In genomic region chr13:49855930-49856329, GRCh38 we compare ENCODE assay signal across 19 cellular contexts.
DNase-seq lines count a peak whose midpoint lies in the region; ATAC-seq and TF ChIP-seq lines count a peak whose summit lies in the region.
"Had no signal": no experiment of that assay in that cellular context is flagged by ENCODE, and none has a peak within 500 bp of the region (broad histone marks: within the 10 kb centered on the region; RNA-seq: fewer than 3 reads in every experiment).

No MANE protein-coding gene starts in this region.

- intact Hi-C loops in MCF 10A (cut with micrococcal nuclease): no loop called here
- intact Hi-C loops in mammary epithelial cell (cut with micrococcal nuclease): no loop called here
- intact Hi-C loops in IMR-90 (cut with micrococcal nuclease): loop anchor here (5.0 to 10.0 kb wide), 3 partner anchors 226 to 1059 kb away; no protein-coding TSS in a partner anchor

- H3K14ac ChIP-seq in IMR-90 (replicated peaks; ENCODE audit: low read depth, low read length): peak overlapping the region; percentile 44; the same call in 1 of the 2 replicates

- H3K36me3 Mint-ChIP-seq in MCF 10A (ENCODE audit: insufficient read depth, unreplicated experiment) (no peaks in the 10 kb centered on the region), T-helper 17 cell (ENCODE audit: low read depth) (peaks cover 3% of the 10 kb centered on the region)

- peaks cover 22% of the 10 kb centered on the region for H3K4me1 ChIP-seq in mammary epithelial cell (ENCODE audit: insufficient read depth, low read length)
- H3K4me1 ChIP-seq in IMR-90 (ENCODE audit: control insufficient read depth, insufficient read depth, low read length): peaks cover 6% of the 10 kb centered on the region
- H3K4me1 ChIP-seq in RWPE2 (ENCODE audit: insufficient read depth, poor library complexity, severe bottlenecking): peaks cover 30% of the 10 kb centered on the region

- H3K9ac ChIP-seq in mammary epithelial cell (ENCODE audit: insufficient read depth, low read length) (no peak overlapping the region), IMR-90 (ENCODE audit: low read depth, low read length) (no peak overlapping the region)

- H2BK120ac ChIP-seq in IMR-90 (ENCODE audit: low read depth, low read length): peak overlapping the region; percentile 80

- ATAC-seq in IMR-90 (ENCODE audit: low read depth) (no peak), RWPE2 (ENCODE audit: low read depth) (no peak), T-helper 17 cell (no peak)

- H2AK5ac ChIP-seq in IMR-90 (ENCODE audit: low read depth, low read length): peak overlapping the region; percentile 51

- 84% methylated on average over 4 of the region's 4 CpGs for WGBS in mammary epithelial cell (ENCODE audit: low coverage, missing lambda C conversion rate)
- 100% methylated on average over 1 of the region's 4 CpGs; no CpG with 5 or more reads in 1 of the 2 experiments for WGBS in IMR-90 (ENCODE audit: extremely low coverage in 2 of 2, insufficient read length in 1 of 2), 2 experiments

- H4K5ac ChIP-seq in IMR-90 (ENCODE audit: low read depth, low read length): peak overlapping the region; percentile 36; the same call in 1 of the 2 replicates

- H3K27ac ChIP-seq in mammary epithelial cell (ENCODE audit: insufficient read depth, low read depth, low read length): no peak overlapping the region
- H3K27ac ChIP-seq in IMR-90 (ENCODE audit: insufficient read depth, low read length): peak overlapping the region; percentile 27; the same call in 1 of the 2 replicates
- H3K27ac ChIP-seq in RWPE2 (ENCODE audit: poor library complexity, severe bottlenecking): peak overlapping the region; percentile 99

- no peaks in the 10 kb centered on the region for H3K27me3 Mint-ChIP-seq in MCF 10A (ENCODE audit: insufficient read depth, unreplicated experiment)
- peaks cover 12% of the 10 kb centered on the region for H3K27me3 Mint-ChIP-seq in T-helper 17 cell
- H3K27me3 Mint-ChIP-seq: B cell, IgD-negative memory B cell had no signal

- BruUV-seq in MCF 10A (replicated peaks; lab: Mats Ljungman, UMichigan) (no TSS peak), mammary epithelial cell (replicated peaks; lab: Mats Ljungman, UMichigan) (no TSS peak), IMR-90 (replicated peaks; lab: Mats Ljungman, UMichigan) (no TSS peak)

- H4K91ac ChIP-seq in IMR-90 (ENCODE audit: insufficient read depth, low read depth, low read length): peak overlapping the region; percentile 27; the same call in 1 of the 2 replicates

- H4K20me1 ChIP-seq in mammary epithelial cell (ENCODE audit: insufficient read depth, low read length) (no peaks in the 10 kb centered on the region), IMR-90 (ENCODE audit: insufficient read depth, low read length) (no peaks in the 10 kb centered on the region)

- peak overlapping the region; percentile 27; the same call in 1 of the 2 replicates for H2BK20ac ChIP-seq in IMR-90 (ENCODE audit: low read depth, low read length)

- no peak overlapping the region for H3K23ac ChIP-seq in IMR-90 (ENCODE audit: low read depth, low read length)

- TF ChIP-seq CTCF in MCF 10A (IDR thresholded peaks at IDR 0.05; ENCODE audit: unreplicated experiment) (no peak), mammary epithelial cell (conservative IDR thresholded peaks at IDR 0.05 in 1 of 2, IDR thresholded peaks at IDR 0.05 in 1 of 2; ENCODE audit: extremely low read depth in 1 of 2, insufficient read depth in 1 of 2, low read depth in 1 of 2, low read length in 2 of 2) (no peak), IMR-90 (conservative IDR thresholded peaks at IDR 0.05; ENCODE audit: low read depth, low read length) (no peak), RWPE2 (IDR thresholded peaks at IDR 0.05; ENCODE audit: poor library complexity, severe bottlenecking) (no peak)

- TF ChIP-seq POLR2A in IMR-90 (IDR thresholded peaks at IDR 0.05; ENCODE audit: low read depth, low read length): no peak

- H3K9me3 ChIP-seq in mammary epithelial cell (replicated peaks; ENCODE audit: insufficient read depth, low read length): peaks cover 2% of the 10 kb centered on the region
- peaks cover 6% of the 10 kb centered on the region for H3K9me3 ChIP-seq in IMR-90 (ENCODE audit: control insufficient read depth, insufficient read depth, low read length)
- H3K9me3 ChIP-seq in RWPE2 (ENCODE audit: severe bottlenecking): peaks cover 2% of the 10 kb centered on the region
- H3K9me3 ChIP-seq in T-helper 17 cell (ENCODE audit: control insufficient read depth, low read length, poor library complexity, severe bottlenecking): no peaks in the 10 kb centered on the region

- H3K4ac ChIP-seq in IMR-90 (ENCODE audit: low read depth, low read length): 0 out of 2 replicates have a peak overlapping the region, but pooled peaks have one; percentile 59

- peak overlapping the region; percentile 39 for H2BK15ac ChIP-seq in IMR-90 (ENCODE audit: low read depth, low read length)

- no peaks in the 10 kb centered on the region; the same call in 1 of the 2 replicates for H3K9me1 ChIP-seq in IMR-90 (ENCODE audit: insufficient read depth, low read length)

- no peak overlapping the region for H3K4me2 ChIP-seq in mammary epithelial cell (ENCODE audit: insufficient read depth, low read depth, low read length)
- H3K4me2 ChIP-seq in IMR-90 (ENCODE audit: low read depth, low read length): no peak overlapping the region

- H3K56ac ChIP-seq in IMR-90 (ENCODE audit: extremely low read depth, insufficient read depth, low read length): no peak overlapping the region

- H3K4me1 Mint-ChIP-seq in MCF 10A (ENCODE audit: insufficient read depth, unreplicated experiment) (peaks cover 28% of the 10 kb centered on the region), T-helper 17 cell (no peaks in the 10 kb centered on the region)
- H3K4me1 Mint-ChIP-seq: B cell; CD4-positive, CD25-positive, alpha-beta regulatory T cell; CD8-positive, alpha-beta memory T cell; H9 had no signal

- in situ Hi-C loops in mammary epithelial cell (cut with MboI; ENCODE audit: low sequenced_read_pairs in 2 of 2): no loop called here
- in situ Hi-C loops in IMR-90 (cut with MboI; ENCODE audit: low sequenced_read_pairs): no loop called here

- H3K79me1 ChIP-seq in IMR-90 (ENCODE audit: low read depth in 1 of 2, low read length in 2 of 2): no peaks in the 10 kb centered on the region

- POLR2A ChIA-PET in MCF 10A (lab: Yijun Ruan, JAX) (interaction anchor here (0.7 to 1.4 kb wide), 2 partner anchors 74 to 80 kb away, joined by 3 to 5 read pairs; partner anchors contain the start of gene SPRYD7), IMR-90 (lab: Charles Lee; ENCODE audit: unreplicated experiment) (no interaction called here)

- peak overlapping the region in 1 of 2 experiments; percentile 21; a peak in 1 of 4 replicates for H4K8ac ChIP-seq in IMR-90 (ENCODE audit: low read depth in 2 of 2, low read length in 2 of 2)

- peak overlapping the region; percentile 62; the same call in 1 of the 2 replicates for H3K18ac ChIP-seq in IMR-90 (ENCODE audit: low read depth, low read length)

- H2AK9ac ChIP-seq in IMR-90 (replicated peaks; ENCODE audit: low read depth, low read length, poor library complexity): no peak overlapping the region

- no peak overlapping the region for H3K4me3 ChIP-seq in mammary epithelial cell (replicated peaks in 1 of 3; ENCODE audit: insufficient read depth in 1 of 3, low read depth in 2 of 3, low read length in 3 of 3)
- no peak overlapping the region for H3K4me3 ChIP-seq in IMR-90 (ENCODE audit: insufficient read depth, low read depth, low read length)
- no peak overlapping the region for H3K4me3 ChIP-seq in RWPE2 (ENCODE audit: severe bottlenecking)

- H3K27ac Mint-ChIP-seq in MCF 10A (ENCODE audit: low read depth, unreplicated experiment) (peak overlapping the region; percentile 91), T-helper 17 cell (no peak overlapping the region)
- H3K27ac Mint-ChIP-seq: B cell; CD4-positive, CD25-positive, alpha-beta regulatory T cell; CD8-positive, alpha-beta memory T cell; H9 had no signal

- H2BK5ac ChIP-seq in IMR-90 (ENCODE audit: low read depth, low read length, poor library complexity, severe bottlenecking): peak overlapping the region; percentile 24

- H3K4me3 Mint-ChIP-seq in MCF 10A (ENCODE audit: unreplicated experiment): no peak overlapping the region
- no peak overlapping the region for H3K4me3 Mint-ChIP-seq in T-helper 17 cell
- H3K4me3 Mint-ChIP-seq: B cell; CD8-positive, alpha-beta memory T cell; H9; IgD-negative memory B cell had no signal

- H3K36me3 ChIP-seq in mammary epithelial cell (ENCODE audit: insufficient read depth, low read length) (no peaks in the 10 kb centered on the region), IMR-90 (ENCODE audit: control insufficient read depth, insufficient read depth, low read length) (no peaks in the 10 kb centered on the region), RWPE2 (ENCODE audit: low read depth) (no peaks in the 10 kb centered on the region)

- H2AFZ ChIP-seq in mammary epithelial cell (ENCODE audit: low read depth, low read length) (no peak overlapping the region), IMR-90 (replicated peaks; ENCODE audit: low read length, poor library complexity) (no peak overlapping the region)

- dilution Hi-C loops in mammary epithelial cell (cut with HindIII; ENCODE audit: low sequenced_read_pairs) (loop anchor here (5.0 kb wide), 1 partner anchor 44 kb away; no protein-coding TSS in a partner anchor), IMR-90 (cut with HindIII; ENCODE audit: low sequenced_read_pairs, unreplicated experiment) (no loop called here)

- H3K79me2 ChIP-seq in mammary epithelial cell (ENCODE audit: insufficient read depth, low read length): no peaks in the 10 kb centered on the region

- CTCF ChIA-PET in MCF 10A (lab: Yijun Ruan, JAX) (no interaction called here), mammary epithelial cell (lab: Charles Lee; ENCODE audit: low non-redundant PET) (no interaction called here), IMR-90 (lab: Yijun Ruan, JAX) (no interaction called here)

- peaks cover 14% of the 10 kb centered on the region for H3K9me3 Mint-ChIP-seq in MCF 10A (ENCODE audit: unreplicated experiment)

- DNase-seq in MCF 10A (ENCODE audit: unreplicated experiment) (no peak), mammary epithelial cell (no peak), IMR-90 (no peak), RWPE2 (ENCODE audit: low spot score) (no peak), T-helper 17 cell (no peak), SW480 (ENCODE audit: low spot score) (no peak)
- DNase-seq in stimulated activated CD8-positive, alpha-beta memory T cell treated with anti-CD3 and anti-CD28 coated beads, Interleukin-4, amount 100 ng/mL, for 48 hours: no peak
- DNase-seq: 8988T; C1 segment of cervical spinal cord; CD4-positive, CD25-positive, alpha-beta regulatory T cell; CD8-positive, alpha-beta memory T cell; COR-L47; DMS 273 treated with DMSO at 0.1 percent for 48 hours; DMS79; GDM1; H9; KBM-7 had no signal

- TF ChIP-seq RAD21 in IMR-90 (IDR thresholded peaks at IDR 0.05; ENCODE audit: low read length): no peak

- no peaks in the 10 kb centered on the region for H3K27me3 ChIP-seq in mammary epithelial cell (ENCODE audit: insufficient read depth, low read length)
- H3K27me3 ChIP-seq in IMR-90 (ENCODE audit: control insufficient read depth, insufficient read depth, low read length): no peaks in the 10 kb centered on the region
- no peaks in the 10 kb centered on the region for H3K27me3 ChIP-seq in RWPE2 (ENCODE audit: insufficient read depth, poor library complexity, severe bottlenecking)

TF ChIP-seq in IMR-90, 13 proteins besides CTCF, POLR2A, EP300 and RAD21 (continues in another document):
- TF ChIP-seq BHLHE40 (IDR thresholded peaks at IDR 0.05; ENCODE audit: low read depth, low read length) (no peak), MXI1 (IDR thresholded peaks at IDR 0.05; ENCODE audit: borderline replicate concordance, low read depth, low read length) (no peak)
